8 cellular contexts compared by ENCODE assay signal in the genomic region with DNA sequence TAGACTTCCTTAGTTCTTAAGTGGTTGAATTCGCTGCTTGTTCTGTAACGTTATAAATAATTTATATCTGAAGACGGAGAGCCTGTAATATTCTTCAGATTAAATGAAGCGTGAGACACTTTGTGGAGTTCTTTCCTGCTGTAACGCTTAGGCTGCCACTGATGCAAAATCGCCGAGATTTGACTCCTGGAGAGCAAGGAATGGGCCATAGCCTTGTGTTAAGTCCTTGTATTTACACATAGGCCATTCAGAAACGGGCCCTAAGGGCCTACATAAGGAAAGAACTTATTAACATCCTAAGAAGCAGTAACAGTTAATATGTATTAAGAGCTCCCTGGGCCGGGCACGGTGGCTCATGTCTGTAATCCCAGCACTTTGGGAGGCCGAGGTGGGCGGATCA. TPM values are rescaled to one million over a fixed set of nuclear protein-coding genes. Genes with fewer than 3 reads are reported as not detected.
A peak's percentile ranks its signal among the peaks of the same experiment; 100 is the strongest.
DNase-seq lines count a peak whose midpoint lies in the region; ATAC-seq, FAIRE-seq and TF ChIP-seq lines count a peak whose summit lies in the region.

No MANE protein-coding gene starts in this region.

- H3K9me3 ChIP-seq in T-helper 17 cell (ENCODE audit: control insufficient read depth, low read length, poor library complexity, severe bottlenecking) (no peaks in the 10 kb centered on the region), right cardiac atrium (ENCODE audit: control insufficient read depth, low read length) (no peaks in the 10 kb centered on the region), skeletal muscle tissue (ENCODE audit: control insufficient read depth in 3 of 3, low read length in 3 of 3) (no peaks in the 10 kb centered on the region)

- intact Hi-C loops in right cardiac atrium (cut with DNase I) (no loop called here), posterior cingulate gyrus (cut with DNase I) (no loop called here)

- in situ Hi-C loops in KBM-7 (cut with MboI; ENCODE audit: low pct_unique_long_range_greater_than_20kb, low sequenced_read_pairs), result loop anchor here (25.0 kb wide), 1 partner anchor 632 kb away; no protein-coding TSS in a partner anchor

- H3K4me3 Mint-ChIP-seq in T-helper 17 cell, result peak overlapping the region; percentile 93

- peaks cover 15% of the 10 kb centered on the region for H3K4me1 ChIP-seq in right cardiac atrium (ENCODE audit: control insufficient read depth, insufficient read depth, low read length)
- H3K4me1 ChIP-seq in skeletal muscle tissue (ENCODE audit: control insufficient read depth in 3 of 3, insufficient read depth in 3 of 3, low read length in 3 of 3), result peaks cover 31 to 44% (median 35%) of the 10 kb centered on the region in 3 donors

- no peaks in the 10 kb centered on the region for H3K27me3 Mint-ChIP-seq in T-helper 17 cell

- peaks cover 16% of the 10 kb centered on the region for H3K4me1 Mint-ChIP-seq in T-helper 17 cell

- H3K4me3 ChIP-seq in right cardiac atrium (ENCODE audit: low read length) (peak overlapping the region; percentile 56), skeletal muscle tissue (ENCODE audit: low read length in 3 of 3) (peak overlapping the region; percentile 82 to 96 (median 94))

- ATAC-seq in T-helper 17 cell (no peak), right cardiac atrium (no peak), HG03457 (IDR thresholded peaks at IDR 0.05; ENCODE audit: unreplicated experiment) (no peak)

- H3K36me3 ChIP-seq in skeletal muscle tissue (ENCODE audit: control insufficient read depth in 3 of 3, insufficient read depth in 3 of 3, low read length in 3 of 3), result peaks cover under 1 to 9% (median 4%) of the 10 kb centered on the region in 3 donors

- DNase-seq in GM12892 (ENCODE audit: insufficient read length) (no peak), T-helper 17 cell (no peak), right cardiac atrium (no peak), KBM-7 (no peak), posterior cingulate gyrus (no peak), HT-29 (ENCODE audit: low spot score) (no peak)

- H3K36me3 Mint-ChIP-seq in T-helper 17 cell (ENCODE audit: low read depth), result no peaks in the 10 kb centered on the region

- H3K27ac Mint-ChIP-seq in T-helper 17 cell, result peak overlapping the region; percentile 83

- peak; percentile 14 for FAIRE-seq in GM12892 (lab: Jason Lieb, UNC)

- no peaks in the 10 kb centered on the region for H3K27me3 ChIP-seq in right cardiac atrium (ENCODE audit: control insufficient read depth, insufficient read depth)
- no peaks in the 10 kb centered on the region for H3K27me3 ChIP-seq in skeletal muscle tissue (ENCODE audit: control insufficient read depth in 3 of 3, insufficient read depth in 3 of 3, low read length in 3 of 3)

- peak overlapping the region; percentile 89 to 99 (median 97) for H3K9ac ChIP-seq in skeletal muscle tissue (ENCODE audit: low read depth in 1 of 3, low read length in 3 of 3)

- 47% methylated on average over 12 of the region's 12 CpGs for WGBS in right cardiac atrium

- TF ChIP-seq POLR2A in GM12892 (IDR thresholded peaks at IDR 0.05; ENCODE audit: low read depth, low read length), result no peak

- H3K27ac ChIP-seq in right cardiac atrium (ENCODE audit: low read length) (no peak overlapping the region), skeletal muscle tissue (ENCODE audit: low read depth, low read length) (peak overlapping the region; percentile 95)

RNA-seq across cellular contexts. Expression of gene EMC6, which starts 0.9 kb away (rescaled TPM):
- polyA plus RNA-seq in GM12892 (2012; ENCODE audit: missing spikeins), result 37.1 TPM
- total RNA-seq in T-helper 17 cell (10 to 100 TPM; 23.0 to 28.7 TPM), right cardiac atrium (10 to 100 TPM; 55.2 to 59.7 (median 56.4) TPM), skeletal muscle tissue (14.6 TPM)
- polyA plus RNA-seq in right cardiac atrium, result 137 TPM
- total RNA-seq in HT-29 (2014; rRNA removed; shearing (Covaris generic)), result 35.5 and 54.7 TPM in 2 replicates

RNA-seq across cellular contexts. Expression of gene TAX1BP3, which starts 1.2 kb away (rescaled TPM):
- 12.0 TPM for polyA plus RNA-seq in GM12892 (2012; ENCODE audit: missing spikeins)
- total RNA-seq in T-helper 17 cell (10 to 100 TPM in 1 of 2 donors, 1 to 10 TPM in 1; 9.1 to 32.9 TPM), right cardiac atrium (100 to 1,000 TPM; 156 to 184 (median 181) TPM), skeletal muscle tissue (31.3 TPM)
- 248 TPM for polyA plus RNA-seq in right cardiac atrium
- total RNA-seq in HT-29 (2014; rRNA removed; shearing (Covaris generic)), result 121 and 128 TPM in 2 replicates

RNA-seq across cellular contexts. Expression of gene P2RX5, which starts 26.4 kb away (rescaled TPM):
- polyA plus RNA-seq in GM12892 (2012; ENCODE audit: missing spikeins), result 13.9 TPM
- total RNA-seq in T-helper 17 cell, result 10 to 100 TPM; 21.8 to 34.2 TPM
- 10 to 100 TPM in 1 of 4 donors, 1 to 10 TPM in 3; 5.8 to 12.5 (median 8.2) TPM for total RNA-seq in right cardiac atrium
- polyA plus RNA-seq in right cardiac atrium, result 9.1 TPM
- 13.0 TPM for total RNA-seq in skeletal muscle tissue
- total RNA-seq in HT-29 (2014; rRNA removed; shearing (Covaris generic)), result 0.23 TPM in 1 of 2 replicates, not detected in the other

RNA-seq across cellular contexts. Expression of gene CTNS, which starts 33.0 kb away (rescaled TPM):
- 5.6 TPM for polyA plus RNA-seq in GM12892 (2012; ENCODE audit: missing spikeins)
- 1 to 10 TPM; 6.9 to 7.4 TPM for total RNA-seq in T-helper 17 cell
- total RNA-seq in right cardiac atrium, result 10 to 100 TPM in 1 of 4 donors, 1 to 10 TPM in 3; 7.7 to 10.5 (median 8.4) TPM
- 7.4 TPM for polyA plus RNA-seq in right cardiac atrium
- total RNA-seq in skeletal muscle tissue, result 11.5 TPM
- 10.3 and 18.4 TPM in 2 replicates for total RNA-seq in HT-29 (2014; rRNA removed; shearing (Covaris generic))

RNA-seq across cellular contexts. Expression of gene SHPK, which starts 33.5 kb away (rescaled TPM):
- 6.5 TPM for polyA plus RNA-seq in GM12892 (2012; ENCODE audit: missing spikeins)
- total RNA-seq in T-helper 17 cell (1 to 10 TPM; 5.3 to 6.4 TPM), right cardiac atrium (1 to 10 TPM; 4.6 to 5.8 (median 4.9) TPM), skeletal muscle tissue (6.8 TPM)
- polyA plus RNA-seq in right cardiac atrium, result 2.9 TPM
- 16.1 and 21.2 TPM in 2 replicates for total RNA-seq in HT-29 (2014; rRNA removed; shearing (Covaris generic))
